6 cellular contexts compared by ENCODE assay signal in the genomic region with DNA sequence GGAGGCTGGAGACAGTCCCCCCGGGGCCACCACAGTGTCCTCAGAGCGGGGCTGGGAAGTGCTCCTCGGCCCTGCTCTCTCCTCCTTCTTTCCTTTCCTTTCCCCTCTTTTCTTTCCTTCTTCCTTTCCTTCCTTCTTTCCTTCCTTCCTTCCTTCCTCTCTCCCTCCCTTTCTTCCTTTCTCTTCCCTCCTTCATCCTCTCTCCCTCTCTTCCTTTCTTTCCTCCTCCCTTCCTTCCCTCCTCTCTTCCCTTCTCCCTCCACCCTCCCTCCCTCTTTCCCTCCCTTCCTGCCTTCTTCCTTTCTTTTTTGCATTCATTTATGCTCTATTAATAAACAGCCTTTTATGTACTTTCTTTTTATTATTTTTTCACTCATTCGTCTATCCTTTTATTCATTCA.
"Had no signal": no experiment of that assay in that cellular context is flagged by ENCODE, and none has a peak within 500 bp of the region (broad histone marks: within the 10 kb centered on the region; RNA-seq: fewer than 3 reads in every experiment).

No MANE protein-coding gene starts in this region.

- H3K27ac ChIP-seq: HL-60 had no signal

- ATAC-seq: HepG2, K562 had no signal

- H3K4me3 ChIP-seq: K562 had no signal

- DNase-seq: IMR-90, KBM-7, KG1 had no signal
